Comparison of ENCODE assay signal across 23 cellular contexts in the genomic region with DNA sequence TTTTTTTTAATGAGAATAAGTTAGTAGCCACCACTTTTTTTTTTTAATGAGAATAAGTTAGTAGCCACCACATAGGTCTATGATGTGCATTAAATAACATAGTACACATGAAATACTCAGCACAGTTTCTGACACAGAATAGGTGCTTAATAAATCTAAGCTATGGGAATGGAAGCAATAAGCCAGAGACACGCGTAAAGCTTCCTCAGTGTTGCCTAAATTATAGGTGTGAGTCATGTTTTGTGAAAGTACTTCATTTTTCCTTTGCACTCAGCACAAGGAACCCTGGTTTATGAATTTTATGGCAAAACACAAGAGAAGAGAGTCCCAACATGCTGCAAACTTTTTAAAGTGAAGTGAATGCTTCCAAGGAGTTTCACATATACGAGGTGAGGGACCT.
DNase-seq lines count a peak whose midpoint lies in the region; TF ChIP-seq lines count a peak whose summit lies in the region.
"Had no signal": no experiment of that assay in that cellular context is flagged by ENCODE, and none has a peak within 500 bp of the region (broad histone marks: within the 10 kb centered on the region; RNA-seq: fewer than 3 reads in every experiment).

No MANE protein-coding gene starts in this region.

- TF ChIP-seq CTCF in Loucy (conservative IDR thresholded peaks at IDR 0.05; ENCODE audit: low read length) (no peak), OCI-LY7 (conservative IDR thresholded peaks at IDR 0.05; ENCODE audit: low read length) (no peak), fibroblast of villous mesenchyme (IDR thresholded peaks at IDR 0.05; ENCODE audit: insufficient read depth, low read depth, low read length) (no peak)

- H3K27ac ChIP-seq in OCI-LY7 (ENCODE audit: low read depth, low read length, poor library complexity, severe bottlenecking), result no peak overlapping the region
- H3K27ac ChIP-seq: cardiac muscle cell, colonic mucosa, RWPE1 had no signal

- H3K9me3 ChIP-seq in Loucy (ENCODE audit: insufficient read depth, low read depth, low read length) (peaks cover 28% of the 10 kb centered on the region), OCI-LY7 (ENCODE audit: low read length) (peaks cover 20% of the 10 kb centered on the region)
- H3K9me3 ChIP-seq: BE2C had no signal

- peaks cover 4% of the 10 kb centered on the region; the same call in 1 of the 2 replicates for H3K36me3 ChIP-seq in Loucy (ENCODE audit: insufficient read depth, low read length)
- H3K36me3 ChIP-seq in OCI-LY7 (ENCODE audit: insufficient read depth, low read length), result peaks cover 21% of the 10 kb centered on the region
- no peaks in the 10 kb centered on the region for H3K36me3 ChIP-seq in H7 (replicated peaks; ENCODE audit: control insufficient read depth, insufficient read depth, low read length)
- H3K36me3 ChIP-seq: BE2C, cardiac muscle cell, colonic mucosa, tibial nerve had no signal

- DNase-seq in ELR (ENCODE audit: low read depth), result peak; percentile 15
- no peak for DNase-seq in OCI-LY7 (ENCODE audit: low spot score)
- peak; percentile 40 for DNase-seq in fibroblast of villous mesenchyme (ENCODE audit: low read depth)
- DNase-seq in H7, result no peak
- no peak for DNase-seq in iPS-NIHi11 (ENCODE audit: low spot score)
- no peak for DNase-seq in NCI-H2227 treated with DMSO at 0.1 percent for 48 hours (lab: John Stamatoyannopoulos, UW)
- DNase-seq in GDM1 (lab: John Stamatoyannopoulos, UW), result no peak
- DNase-seq: activated CD4-positive, alpha-beta T cell treated with anti-CD3 and anti-CD28 coated beads for 48 hours; aorta; BE2C; CD8-positive, alpha-beta memory T cell; colonic mucosa; effector CD8-positive, alpha-beta T cell; foreskin melanocyte; HCEC 1CT; NCI-H1417; NCI-H2029; NCI-H526 treated with DMSO at 0.1 percent for 48 hours; stimulated activated CD4-positive, alpha-beta T cell treated with anti-CD3 and anti-CD28 coated beads, Interleukin-4, amount 100 ng/mL, for 24 hours had no signal

- no peaks in the 10 kb centered on the region for H3K27me3 ChIP-seq in Loucy (ENCODE audit: insufficient read depth, low read length, poor library complexity, severe bottlenecking)
- no peaks in the 10 kb centered on the region for H3K27me3 ChIP-seq in H7 (ENCODE audit: control insufficient read depth, insufficient read depth, low read length)
- H3K27me3 ChIP-seq: BE2C, cardiac muscle cell, colonic mucosa, tibial nerve had no signal

- no peaks in the 10 kb centered on the region for H4K20me1 ChIP-seq in Loucy (ENCODE audit: insufficient read depth, low read length, poor library complexity, severe bottlenecking)
- no peaks in the 10 kb centered on the region for H4K20me1 ChIP-seq in OCI-LY7 (ENCODE audit: insufficient read depth, low read length)

- H2AFZ ChIP-seq in Loucy (ENCODE audit: low read length) (no peak overlapping the region), OCI-LY7 (ENCODE audit: low read length) (peak overlapping the region; percentile 39)

- H3K4me2 ChIP-seq in Loucy (ENCODE audit: low read depth, low read length, poor library complexity, severe bottlenecking) (peak overlapping the region; percentile 45), OCI-LY7 (ENCODE audit: low read length) (no peak overlapping the region)

- POLR2A ChIA-PET in OCI-LY7 (lab: Charles Lee), result interaction anchor here (0.5 to 5.0 kb wide), 10 partner anchors 10 to 496 kb away, joined by 3 to 36 read pairs (median 5); no protein-coding TSS in a partner anchor

- H3K9me2 ChIP-seq in Loucy (replicated peaks; ENCODE audit: low read depth, low read length) (no peaks in the 10 kb centered on the region), OCI-LY7 (ENCODE audit: insufficient read depth, low read length) (no peaks in the 10 kb centered on the region)

- H3K4me3 ChIP-seq in Loucy (ENCODE audit: low read length, poor library complexity, severe bottlenecking), result no peak overlapping the region
- H3K4me3 ChIP-seq in OCI-LY7 (ENCODE audit: low read depth, low read length, poor library complexity, severe bottlenecking), result no peak overlapping the region
- H3K4me3 ChIP-seq in fibroblast of villous mesenchyme (ENCODE audit: low read depth, low read length), result no peak overlapping the region
- H3K4me3 ChIP-seq in H7 (ENCODE audit: insufficient read depth, low read depth, low read length), result no peak overlapping the region
- H3K4me3 ChIP-seq: cardiac muscle cell, colonic mucosa, tibial nerve had no signal

- H3K9ac ChIP-seq in Loucy (ENCODE audit: low read depth, low read length, poor library complexity, severe bottlenecking), result peak overlapping the region; percentile 2

- no peaks in the 10 kb centered on the region for H3F3A ChIP-seq in Loucy (ENCODE audit: low read depth)

- BruUV-seq in OCI-LY7 (replicated peaks; lab: Mats Ljungman, UMichigan), result no TSS peak

- peaks cover 43% of the 10 kb centered on the region for H3K4me1 ChIP-seq in Loucy (ENCODE audit: insufficient read depth, low read length, poor library complexity, severe bottlenecking)
- H3K4me1 ChIP-seq in OCI-LY7 (ENCODE audit: insufficient read depth, low read length, poor library complexity, severe bottlenecking), result peaks cover 36% of the 10 kb centered on the region
- H3K4me1 ChIP-seq: BE2C, colonic mucosa had no signal

- H3K79me2 ChIP-seq in Loucy (ENCODE audit: insufficient read depth, low read length) (no peaks in the 10 kb centered on the region), OCI-LY7 (ENCODE audit: insufficient read depth, low read depth, low read length) (no peaks in the 10 kb centered on the region)

- intact Hi-C loops in OCI-LY7 (cut with micrococcal nuclease; ENCODE audit: unreplicated experiment), result loop anchor here (5.0 kb wide), 1 partner anchor 453 kb away; the partner anchor contains the start of genes KLLN and PTEN

- CTCF ChIA-PET in OCI-LY7 (lab: Charles Lee; ENCODE audit: unreplicated experiment), result interaction anchor here (1.5 kb wide), 2 partner anchors 11 to 17 kb away, joined by 3 read pairs; no protein-coding TSS in a partner anchor

Comparison
In these comparisons a context has a peak if more than half of its experiments do, and no peak if none do; other contexts are left out.
1. DNase-seq: peak in ELR (single experiment) and fibroblast of villous mesenchyme (single experiment); none in OCI-LY7 (single experiment), H7 (single experiment), iPS-NIHi11 (single experiment), NCI-H2227 treated with DMSO at 0.1 percent for 48 hours (single experiment) and GDM1 (single experiment).